ENCODE assay signal across 15 cellular contexts in the genomic region with DNA sequence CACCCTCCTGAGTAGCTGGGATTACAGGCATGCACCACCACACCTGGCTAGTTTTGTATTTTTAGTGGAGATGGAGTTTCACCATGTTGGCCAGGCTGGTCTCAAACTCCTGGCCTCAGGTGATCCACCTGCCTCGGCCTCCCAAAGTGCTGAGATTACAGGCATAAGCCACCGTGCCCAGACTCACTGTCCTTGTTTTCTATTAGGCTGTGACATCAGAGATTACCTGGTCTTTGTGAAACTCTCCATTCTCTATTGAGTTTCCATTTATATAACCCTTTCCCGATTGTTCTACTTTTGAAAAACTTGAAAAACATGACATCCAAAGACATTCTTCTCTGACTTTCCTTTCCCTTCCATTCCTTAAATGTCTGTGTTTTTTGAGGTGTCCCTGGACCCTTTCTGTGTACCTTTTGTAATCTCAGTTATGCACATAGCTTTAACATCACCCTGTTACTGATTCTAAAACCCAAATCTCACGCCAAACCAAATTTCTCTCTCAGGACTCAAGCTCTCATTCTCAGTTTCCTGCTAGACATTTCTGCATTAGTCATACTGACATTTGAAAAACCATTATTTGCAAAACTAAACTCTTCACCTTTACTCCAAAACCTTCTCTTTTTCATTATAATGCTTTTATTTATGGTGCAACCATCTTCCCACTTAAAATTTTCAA.
DNase-seq lines count a peak whose midpoint lies in the region; ATAC-seq lines count a peak whose summit lies in the region.
"Had no signal": no experiment of that assay in that cellular context is flagged by ENCODE, and none has a peak within 500 bp of the region (broad histone marks: within the 10 kb centered on the region; RNA-seq: fewer than 3 reads in every experiment).

No MANE protein-coding gene starts in this region.

- intact Hi-C loops in sciatic nerve (cut with DNase I): no loop called here

- DNase-seq in SIG-M5 (lab: John Stamatoyannopoulos, UW): no peak
- no peak for DNase-seq in activated CD4-positive, alpha-beta T cell treated with anti-CD3 and anti-CD28 coated beads for 4 hours
- no peak for DNase-seq in stimulated activated CD8-positive, alpha-beta memory T cell treated with anti-CD3 and anti-CD28 coated beads, Interleukin-4, amount 100 ng/mL, for 48 hours
- no peak for DNase-seq in sciatic nerve (ENCODE audit: low spot score)
- DNase-seq: activated CD4-positive, alpha-beta T cell treated with anti-CD3 and anti-CD28 coated beads, Interleukin-2, amount 50 U/mL, for 4 hours; activated naive CD4-positive, alpha-beta T cell treated with anti-CD3 and anti-CD28 coated beads, Interleukin-2, amount 10 ng/mL, durations not matched to agents 7 days and 5 days; AML-193; caudate nucleus; ovary; stimulated activated CD4-positive, alpha-beta T cell treated with anti-CD3 and anti-CD28 coated beads, Interleukin-15, amount 100 ng/mL, for 24 hours; T-helper 2 cell had no signal

- ATAC-seq in GM18517 (IDR thresholded peaks at IDR 0.05; ENCODE audit: unreplicated experiment) (peak; percentile 69), GM21367 (IDR thresholded peaks at IDR 0.05; ENCODE audit: unreplicated experiment) (peak; percentile 79), HG02870 (IDR thresholded peaks at IDR 0.05; ENCODE audit: unreplicated experiment) (peak; percentile 93), HG03460 (IDR thresholded peaks at IDR 0.05; ENCODE audit: unreplicated experiment) (peak; percentile 82), sciatic nerve (no peak)
